8 cellular contexts compared by ENCODE assay signal in the genomic region with DNA sequence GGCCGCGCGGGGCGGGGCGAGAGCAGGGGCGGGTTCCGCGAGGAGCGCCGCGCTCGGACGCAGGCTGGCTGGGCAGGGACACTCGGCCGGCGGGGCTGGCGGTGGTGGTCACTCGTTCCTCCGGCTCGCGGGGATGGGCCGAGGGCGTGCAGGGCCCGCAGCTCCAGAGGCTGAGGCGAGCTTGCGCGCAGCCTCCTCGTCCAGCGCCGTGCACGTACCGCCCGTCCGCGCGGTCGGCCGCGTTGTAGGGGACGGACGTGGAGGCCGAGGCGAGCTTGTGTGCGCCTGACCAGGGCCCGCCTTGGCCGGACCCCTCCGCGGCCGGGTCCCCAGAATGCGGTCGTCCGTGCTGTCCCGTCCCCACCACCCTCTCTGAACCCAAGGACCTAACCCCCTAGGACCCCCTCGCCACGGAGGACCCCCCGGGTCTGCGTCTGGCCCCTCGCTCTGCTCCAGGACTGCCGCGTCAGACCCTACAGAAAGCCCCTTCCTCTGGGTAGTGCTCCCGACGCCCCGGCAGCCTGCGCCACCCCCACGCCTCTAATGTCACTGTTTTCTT. TPM values are rescaled to one million over a fixed set of nuclear protein-coding genes. Genes with fewer than 3 reads are reported as not detected.
DNase-seq lines count a peak whose midpoint lies in the region; ATAC-seq and TF ChIP-seq lines count a peak whose summit lies in the region.

No MANE protein-coding gene starts in this region.

- peak overlapping the region; percentile 91 for H2BK12ac ChIP-seq in neuronal stem cell (ENCODE audit: low read length)

- no peaks in the 10 kb centered on the region for H3K9me3 Mint-ChIP-seq in CD4-positive, alpha-beta T cell
- H3K9me3 Mint-ChIP-seq in endodermal cell = no peaks in the 10 kb centered on the region

- peaks cover 6% of the 10 kb centered on the region; the same call in 1 of the 2 replicates for H3K4me1 ChIP-seq in HUES64 (ENCODE audit: insufficient read depth, low read length)
- no peaks in the 10 kb centered on the region for H3K4me1 ChIP-seq in endodermal cell (ENCODE audit: control insufficient read depth, insufficient read depth, low read length)
- H3K4me1 ChIP-seq in neuronal stem cell (ENCODE audit: control insufficient read depth in 2 of 2, insufficient read depth in 1 of 2, low read depth in 1 of 2, low read length in 2 of 2) = peaks cover 7 to 8% of the 10 kb centered on the region in 2 donors

- CTCF ChIA-PET in CD4-positive, alpha-beta T cell (lab: Charles Lee) = interaction anchor here (1.1 to 1.5 kb wide), 3 partner anchors 26 to 202 kb away, joined by 4 to 5 read pairs (median 4); a partner anchor contains a TSS

- peak overlapping the region; percentile 100 for H3K23ac ChIP-seq in neuronal stem cell (ENCODE audit: low read depth, low read length, poor library complexity)

- peak overlapping the region; percentile 89 for H2BK15ac ChIP-seq in neuronal stem cell (ENCODE audit: low read length)

- no peaks in the 10 kb centered on the region for H3K36me3 Mint-ChIP-seq in CD4-positive, alpha-beta T cell (ENCODE audit: low read depth)
- no peaks in the 10 kb centered on the region for H3K36me3 Mint-ChIP-seq in endodermal cell (ENCODE audit: low read depth)

- H3K79me1 ChIP-seq in neuronal stem cell (ENCODE audit: low read depth, low read length) = no peaks in the 10 kb centered on the region

- POLR2A ChIA-PET in CD4-positive, alpha-beta T cell (lab: Charles Lee) = interaction anchor here (0.7 to 1.8 kb wide), 8 partner anchors 10 to 131 kb away, joined by 3 to 10 read pairs (median 6); a partner anchor contains a TSS

- peak overlapping the region; percentile 92 for H2AFZ ChIP-seq in neuronal stem cell (ENCODE audit: low read length)

- no peak for ATAC-seq in CD4-positive, alpha-beta T cell (ENCODE audit: poor library complexity)

- H3K4ac ChIP-seq in neuronal stem cell (ENCODE audit: low read length) = no peak overlapping the region

- H3K27ac Mint-ChIP-seq in CD4-positive, alpha-beta T cell = no peak overlapping the region
- no peak overlapping the region for H3K27ac Mint-ChIP-seq in endodermal cell

- H2AK5ac ChIP-seq in neuronal stem cell (ENCODE audit: low read depth, low read length) = peak overlapping the region; percentile 67

- H3K27me3 ChIP-seq in CD4-positive, alpha-beta T cell (ENCODE audit: control insufficient read depth, insufficient read depth, low read length) = no peaks in the 10 kb centered on the region
- H3K27me3 ChIP-seq in HUES64 (ENCODE audit: insufficient read depth, low read length) (peaks cover 28% of the 10 kb centered on the region), endodermal cell (ENCODE audit: control insufficient read depth, insufficient read depth, low read length, poor library complexity, severe bottlenecking) (peaks cover 12% of the 10 kb centered on the region), neuronal stem cell (ENCODE audit: control insufficient read depth in 3 of 3, insufficient read depth in 3 of 3, low read depth in 1 of 3, low read length in 3 of 3) (peaks cover 0 to 17% (median 4%) of the 10 kb centered on the region in 3 experiments)

- peak overlapping the region; percentile 79 for H2BK5ac ChIP-seq in neuronal stem cell (ENCODE audit: low read length)

- H3K18ac ChIP-seq in neuronal stem cell (ENCODE audit: low read length) = peak overlapping the region; percentile 99

- peak overlapping the region; percentile 78 for H3K4me3 Mint-ChIP-seq in CD4-positive, alpha-beta T cell
- H3K4me3 Mint-ChIP-seq in endodermal cell = peak overlapping the region; percentile 72

- TF ChIP-seq CTCF in CD4-positive, alpha-beta T cell (IDR thresholded peaks at IDR 0.05) = no peak
- TF ChIP-seq CTCF in endodermal cell (conservative IDR thresholded peaks at IDR 0.05) = no peak

- peak overlapping the region; percentile 58; the same call in 1 of the 2 replicates for H3K9ac ChIP-seq in HUES64 (ENCODE audit: low read depth, low read length)
- no peak overlapping the region for H3K9ac ChIP-seq in endodermal cell (ENCODE audit: extremely low read depth, low read length, poor library complexity, severe bottlenecking)
- H3K9ac ChIP-seq in neuronal stem cell (ENCODE audit: low read depth, low read length, poor library complexity) = peak overlapping the region; percentile 99

- H3K14ac ChIP-seq in neuronal stem cell (ENCODE audit: low read length) = peak overlapping the region; percentile 94

- H3K4me3 ChIP-seq in HUES64 (ENCODE audit: low read length) (peak overlapping the region; percentile 59), endodermal cell (ENCODE audit: low read length) (peak overlapping the region; percentile 68), neuronal stem cell (ENCODE audit: low read length in 2 of 2) (peak overlapping the region; percentile 74 to 89)

- intact Hi-C loops in CD4-positive, alpha-beta T cell (cut with DNase I, micrococcal nuclease) = loop anchor here in 1 of 2 experiments (2.0 kb wide), 1 partner anchor 131 kb away; a partner anchor contains a TSS

- no peaks in the 10 kb centered on the region for H3K36me3 ChIP-seq in HUES64 (ENCODE audit: insufficient read depth, low read length)
- no peaks in the 10 kb centered on the region for H3K36me3 ChIP-seq in endodermal cell (ENCODE audit: control insufficient read depth, insufficient read depth, low read length)
- peaks cover 0 to 18% of the 10 kb centered on the region in 2 donors for H3K36me3 ChIP-seq in neuronal stem cell (replicated peaks in 1 of 2; ENCODE audit: control insufficient read depth in 2 of 2, insufficient read depth in 2 of 2, low read length in 2 of 2)

- H2BK120ac ChIP-seq in neuronal stem cell (ENCODE audit: low read depth, low read length) = no peak overlapping the region

- peaks cover 14% of the 10 kb centered on the region for H3K4me1 Mint-ChIP-seq in CD4-positive, alpha-beta T cell (ENCODE audit: low read depth)
- H3K4me1 Mint-ChIP-seq in endodermal cell = peaks cover 4% of the 10 kb centered on the region

- no peak for DNase-seq in CD4-positive, alpha-beta T cell
- DNase-seq in endodermal cell (no peak), neuronal stem cell (ENCODE audit: low spot score) (no peak), activated gamma-delta T cell (lab: John Stamatoyannopoulos, UW) (no peak), DMS153 treated with DMSO at 0.1 percent for 48 hours (lab: John Stamatoyannopoulos, UW; ENCODE audit: unreplicated experiment) (no peak), globus pallidus (ENCODE audit: low spot score) (no peak), NCI-H1694 (lab: John Stamatoyannopoulos, UW) (no peak)

- H3K27ac ChIP-seq in CD4-positive, alpha-beta T cell (ENCODE audit: low read depth, low read length) = no peak overlapping the region
- H3K27ac ChIP-seq in HUES64 (ENCODE audit: low read depth, low read length) (no peak overlapping the region), endodermal cell (ENCODE audit: low read depth, low read length) (no peak overlapping the region), neuronal stem cell (replicated peaks; ENCODE audit: low read length) (peak overlapping the region; percentile 67)

- H3K4me2 ChIP-seq in neuronal stem cell (ENCODE audit: insufficient read depth, low read length, poor library complexity, severe bottlenecking) = peak overlapping the region; percentile 96

- H3K9me3 ChIP-seq in CD4-positive, alpha-beta T cell (ENCODE audit: control insufficient read depth, low read length) = no peaks in the 10 kb centered on the region
- H3K9me3 ChIP-seq in HUES64 (ENCODE audit: insufficient read depth, low read depth, low read length) (no peaks in the 10 kb centered on the region), endodermal cell (ENCODE audit: control insufficient read depth, low read length) (no peaks in the 10 kb centered on the region), neuronal stem cell (replicated peaks in 1 of 2; ENCODE audit: control insufficient read depth in 2 of 2, insufficient read depth in 1 of 2, low read depth in 1 of 2, low read length in 2 of 2) (no peaks in the 10 kb centered on the region)

- H4K91ac ChIP-seq in neuronal stem cell (ENCODE audit: low read depth, low read length, poor library complexity) = no peak overlapping the region

- H4K8ac ChIP-seq in neuronal stem cell (ENCODE audit: low read depth, low read length) = peak overlapping the region; percentile 45

- no peaks in the 10 kb centered on the region for H3K27me3 Mint-ChIP-seq in CD4-positive, alpha-beta T cell
- peaks cover 35% of the 10 kb centered on the region for H3K27me3 Mint-ChIP-seq in endodermal cell (ENCODE audit: insufficient read depth)

- 7% methylated on average over 65 of the region's 65 CpGs for WGBS in HUES64
- 7 to 8% methylated on average over 16 to 62 of the region's 65 CpGs for WGBS in endodermal cell (ENCODE audit: insufficient coverage in 1 of 2, insufficient read length in 1 of 2), 2 experiments
- no CpG with 5 or more reads among the region's 65 CpGs for WGBS in neuronal stem cell (ENCODE audit: extremely low coverage in 2 of 2, insufficient read length in 2 of 2, insufficient replicate concordance in 1 of 2), 2 donors

RNA-seq across cellular contexts. Expression of a gene that starts 0.6 kb away (rescaled TPM):
- total RNA-seq in CD4-positive, alpha-beta T cell = 1 to 10 TPM; 2.3 to 2.6 TPM
- polyA plus RNA-seq in HUES64 (2013, experiment 1 of 2) = 5.2 TPM
- 8.9 TPM for polyA plus RNA-seq in HUES64 (2013, experiment 2 of 2)
- total RNA-seq in endodermal cell = 10 to 100 TPM; 13.4 to 23.4 TPM
- polyA plus RNA-seq in endodermal cell (2013, experiment 1 of 2) = 27.1 TPM
- 27.2 TPM for polyA plus RNA-seq in endodermal cell (2013, experiment 2 of 2)
- polyA plus RNA-seq in neuronal stem cell (2013, experiment 1 of 2) = 27.0 TPM
- polyA plus RNA-seq in neuronal stem cell (2013, experiment 2 of 2) = 27.1 TPM

Comparison
In these comparisons a context has a peak if more than half of its experiments do, and no peak if none do; other contexts are left out.
1. RNA of a gene that starts 0.6 kb away (total RNA-seq): 13.4 to 23.4 TPM in endodermal cell; 2.3 to 2.6 TPM in CD4-positive, alpha-beta T cell; every median in the first group is over 4 times any median in the second.
2. Peak in every context shown above with its lines, with median percentiles within 50 percentile points of each other: H3K4me3 ChIP-seq.